16 cellular contexts compared by ENCODE assay signal in genomic region chr1:48581256-48581655, GRCh38.
DNase-seq lines count a peak whose midpoint lies in the region; ATAC-seq and TF ChIP-seq lines count a peak whose summit lies in the region.
"Had no signal": no experiment of that assay in that cellular context is flagged by ENCODE, and none has a peak within 500 bp of the region (broad histone marks: within the 10 kb centered on the region; RNA-seq: fewer than 3 reads in every experiment).

No MANE protein-coding gene starts in this region.

- DNase-seq in SK-N-DZ (ENCODE audit: low spot score) = peak; percentile 26
- peak; percentile 8 for DNase-seq in fibroblast of the aortic adventitia (ENCODE audit: low read depth)
- no peak for DNase-seq in mucosa of descending colon
- DNase-seq in activated naive CD8-positive, alpha-beta T cell treated with anti-CD3 and anti-CD28 coated beads for 36 hours = no peak
- no peak for DNase-seq in LoVo (ENCODE audit: low spot score)
- no peak for DNase-seq in Kasumi-1 (lab: John Stamatoyannopoulos, UW)
- DNase-seq: ACHN; BE2C; C1 segment of cervical spinal cord; CD4-positive, CD25-positive, alpha-beta regulatory T cell; CD8-positive, alpha-beta memory T cell; COR-L47; DMS 273 treated with DMSO at 0.1 percent for 48 hours; DMS53; HCEC 1CT had no signal

- no peaks in the 10 kb centered on the region for H3K36me3 ChIP-seq in mucosa of descending colon (ENCODE audit: low read depth)
- H3K36me3 ChIP-seq: BE2C had no signal

- H3K27ac Mint-ChIP-seq in activated naive CD8-positive, alpha-beta T cell treated with anti-CD3 and anti-CD28 coated beads for 36 hours = no peak overlapping the region
- H3K27ac Mint-ChIP-seq: CD4-positive, CD25-positive, alpha-beta regulatory T cell; CD8-positive, alpha-beta memory T cell; GM23338 had no signal

- H3K4me3 Mint-ChIP-seq in activated naive CD8-positive, alpha-beta T cell treated with anti-CD3 and anti-CD28 coated beads for 36 hours = no peak overlapping the region
- H3K4me3 Mint-ChIP-seq: CD4-positive, CD25-positive, alpha-beta regulatory T cell; CD8-positive, alpha-beta memory T cell; GM23338 had no signal

- H3K4me3 ChIP-seq in fibroblast of the aortic adventitia (ENCODE audit: low read depth, low read length) (no peak overlapping the region), mucosa of descending colon (no peak overlapping the region)
- H3K4me3 ChIP-seq: GM23338 had no signal

- no peaks in the 10 kb centered on the region for H3K9me3 ChIP-seq in mucosa of descending colon
- H3K9me3 ChIP-seq: BE2C had no signal

- H3K4me1 ChIP-seq in mucosa of descending colon (ENCODE audit: low read depth) = no peaks in the 10 kb centered on the region
- H3K4me1 ChIP-seq: BE2C had no signal

- no peaks in the 10 kb centered on the region for H3K9me3 Mint-ChIP-seq in activated naive CD8-positive, alpha-beta T cell treated with anti-CD3 and anti-CD28 coated beads for 36 hours
- H3K9me3 Mint-ChIP-seq: GM23338 had no signal

- peaks cover 3% of the 10 kb centered on the region for H3K27me3 Mint-ChIP-seq in activated naive CD8-positive, alpha-beta T cell treated with anti-CD3 and anti-CD28 coated beads for 36 hours
- H3K27me3 Mint-ChIP-seq: CD4-positive, CD25-positive, alpha-beta regulatory T cell had no signal

- H3K36me3 Mint-ChIP-seq in activated naive CD8-positive, alpha-beta T cell treated with anti-CD3 and anti-CD28 coated beads for 36 hours = no peaks in the 10 kb centered on the region
- H3K36me3 Mint-ChIP-seq: CD4-positive, CD25-positive, alpha-beta regulatory T cell; CD8-positive, alpha-beta memory T cell had no signal

- no peaks in the 10 kb centered on the region for H3K4me1 Mint-ChIP-seq in activated naive CD8-positive, alpha-beta T cell treated with anti-CD3 and anti-CD28 coated beads for 36 hours
- H3K4me1 Mint-ChIP-seq: CD4-positive, CD25-positive, alpha-beta regulatory T cell; CD8-positive, alpha-beta memory T cell; GM23338 had no signal

- TF ChIP-seq CTCF in fibroblast of the aortic adventitia (IDR thresholded peaks at IDR 0.05; ENCODE audit: insufficient read depth, low read length) (no peak), mucosa of descending colon (IDR thresholded peaks at IDR 0.05) (no peak)

- intact Hi-C loops in mucosa of descending colon (cut with DNase I, micrococcal nuclease) = no loop called here

- ATAC-seq in mucosa of descending colon = peak; percentile 51
- ATAC-seq: GM23338 had no signal

Comparison
In these comparisons a context has a peak if more than half of its experiments do, and no peak if none do; other contexts are left out.
1. DNase-seq: peak in SK-N-DZ (single experiment) and fibroblast of the aortic adventitia (single experiment); none in mucosa of descending colon (0 of 3), activated naive CD8-positive, alpha-beta T cell treated with anti-CD3 and anti-CD28 coated beads for 36 hours (single experiment), LoVo (single experiment) and Kasumi-1 (0 of 2).